Comparison of ENCODE assay signal across 8 cellular contexts in genomic region chrX:69133561-69134542, GRCh38. TPM values are rescaled to one million over a fixed set of nuclear protein-coding genes. Genes with fewer than 3 reads are reported as not detected.
DNase-seq lines count a peak whose midpoint lies in the region; ATAC-seq and TF ChIP-seq lines count a peak whose summit lies in the region.

No MANE protein-coding gene starts in this region.

- H3K27me3 ChIP-seq in Panc1 (ENCODE audit: control insufficient read depth, insufficient read depth, low read length) = no peaks in the 10 kb centered on the region
- H3K27me3 ChIP-seq in testis = no peaks in the 10 kb centered on the region

- POLR2A ChIA-PET in Panc1 (lab: Charles Lee) = no interaction called here

- no peaks in the 10 kb centered on the region for H3K4me1 ChIP-seq in Panc1 (ENCODE audit: control insufficient read depth, insufficient read depth, low read length)
- peaks cover 10% of the 10 kb centered on the region for H3K4me1 ChIP-seq in testis

- intact Hi-C loops in Panc1 (cut with micrococcal nuclease; ENCODE audit: unreplicated experiment) (loop anchor here (10.0 kb wide), 1 partner anchor 309 kb away; the partner anchor contains the start of gene EFNB1), testis (cut with DNase I; ENCODE audit: low total_unique reads) (no loop called here), natural killer cell (cut with micrococcal nuclease) (no loop called here)

- in situ Hi-C loops in Panc1 (cut with HindIII; ENCODE audit: low pct_unique_long_range_greater_than_20kb, low sequenced_read_pairs) = no loop called here

- H3K4me3 Mint-ChIP-seq in natural killer cell = no peak overlapping the region

- no peaks in the 10 kb centered on the region for H3K36me3 Mint-ChIP-seq in natural killer cell

- TF ChIP-seq CTCF in Panc1 (IDR thresholded peaks at IDR 0.05) = peak; percentile 73
- TF ChIP-seq CTCF in foreskin fibroblast (IDR thresholded peaks at IDR 0.05; ENCODE audit: low read depth, low read length) = peak; percentile 57
- TF ChIP-seq CTCF in testis (IDR thresholded peaks at IDR 0.05) = peak in 2 of 3 experiments; percentile 30
- no peak for TF ChIP-seq CTCF in natural killer cell (IDR thresholded peaks at IDR 0.05)

- no peaks in the 10 kb centered on the region for H3K4me1 Mint-ChIP-seq in natural killer cell

- no peak overlapping the region for H3K27ac ChIP-seq in Panc1 (ENCODE audit: low read length)
- no peak overlapping the region for H3K27ac ChIP-seq in testis

- no peaks in the 10 kb centered on the region for H3K9me3 ChIP-seq in Panc1 (ENCODE audit: control insufficient read depth, insufficient read depth, low read depth, low read length)
- H3K9me3 ChIP-seq in testis = no peaks in the 10 kb centered on the region

- H3K36me3 ChIP-seq in Panc1 (ENCODE audit: control insufficient read depth, insufficient read depth, low read length) = no peaks in the 10 kb centered on the region
- no peaks in the 10 kb centered on the region for H3K36me3 ChIP-seq in testis (ENCODE audit: low read depth, missing control alignments)

- TF ChIP-seq POLR2A in testis (IDR thresholded peaks at IDR 0.05) = no peak

- ATAC-seq in Panc1 (peak; percentile 96), GM18520 (IDR thresholded peaks at IDR 0.05; ENCODE audit: unreplicated experiment) (no peak), natural killer cell (no peak)

- CTCF ChIA-PET in Panc1 (lab: Charles Lee) = interaction anchor here (0.7 to 0.8 kb wide), 2 partner anchors 32 to 149 kb away, joined by 3 to 4 read pairs; partner anchors contain the start of gene PJA1

- no peak overlapping the region for H3K4me3 ChIP-seq in Panc1 (ENCODE audit: low read depth in 2 of 2, low read length in 2 of 2)
- no peak overlapping the region for H3K4me3 ChIP-seq in foreskin fibroblast (ENCODE audit: low read depth in 1 of 2, low read length in 2 of 2)
- no peak overlapping the region for H3K4me3 ChIP-seq in testis

- no peak overlapping the region for H3K27ac Mint-ChIP-seq in natural killer cell

- peak; percentile 29 for DNase-seq in SIG-M5 treated with dmso at 0.1 percent for 504 hours (lab: John Stamatoyannopoulos, UW; ENCODE audit: unreplicated experiment)
- no peak for DNase-seq in SIG-M5 (lab: John Stamatoyannopoulos, UW)
- no peak for DNase-seq in Panc1 (ENCODE audit: low read depth, low spot score)
- peak; percentile 22 to 37 for DNase-seq in foreskin fibroblast
- DNase-seq in testis = peak; percentile 53
- DNase-seq in activated CD8-positive, alpha-beta memory T cell treated with anti-CD3 and anti-CD28 coated beads, Interleukin-2, amount 50 U/mL, for 4 hours = no peak
- no peak for DNase-seq in natural killer cell

- 36 to 63% methylated on average over 9 of the region's 9 CpGs for WGBS in testis, 2 donors

- no peaks in the 10 kb centered on the region for H3K9me3 Mint-ChIP-seq in natural killer cell

- H3K27me3 Mint-ChIP-seq in natural killer cell (ENCODE audit: low read depth in 2 of 2) = peaks cover 16 to 32% of the 10 kb centered on the region in 2 donors

- BruUV-seq in Panc1 (replicated peaks; lab: Mats Ljungman, UMichigan) = no TSS peak

RNA-seq across cellular contexts. Expression of gene PJA1, which starts 31.4 kb away (rescaled TPM):
- total RNA-seq in Panc1 (2021; ENCODE audit: unreplicated experiment) = 11.8 TPM
- polyA plus RNA-seq in Panc1 (2012; ENCODE audit: insufficient read length) = 12.2 TPM
- 100 to 1,000 TPM in 1 of 2 donors, 10 to 100 TPM in 1; 56.6 to 101 TPM for total RNA-seq in testis
- polyA plus RNA-seq in testis (ENCODE audit: insufficient read depth, low read depth, low replicate concordance) = 61.8 TPM
- 10 to 100 TPM; 18.5 to 23.4 (median 22.0) TPM for total RNA-seq in natural killer cell

Comparison
In these comparisons a context has a peak if more than half of its experiments do, and no peak if none do; other contexts are left out.
1. DNase-seq: peak in SIG-M5 treated with dmso at 0.1 percent for 504 hours (single experiment), foreskin fibroblast (2 of 2) and testis (single experiment); none in SIG-M5 (single experiment), Panc1 (single experiment), activated CD8-positive, alpha-beta memory T cell treated with anti-CD3 and anti-CD28 coated beads, Interleukin-2, amount 50 U/mL, for 4 hours (single experiment) and natural killer cell (single experiment).